ENCODE assay signal across 8 cellular contexts in genomic region chr16:3152273-3153076, GRCh38. TPM values are rescaled to one million over a fixed set of nuclear protein-coding genes. Genes with fewer than 3 reads are reported as not detected.
DNase-seq lines count a peak whose midpoint lies in the region; ATAC-seq and TF ChIP-seq lines count a peak whose summit lies in the region.

No MANE protein-coding gene starts in this region.

- H3K4me3 Mint-ChIP-seq in naive thymus-derived CD8-positive, alpha-beta T cell = peak overlapping the region; percentile 71 to 94 (median 86)
- peak overlapping the region; percentile 76 to 79 for H3K4me3 Mint-ChIP-seq in stimulated activated naive B cell treated with anti-CD40 and anti-IgM and Interleukin-4, amounts not matched to agents 10 μg/mL and 1 μg/mL and 100 μg/mL, for 72 hours

- H3K9me3 ChIP-seq in PC-9 (ENCODE audit: insufficient read depth, low read depth) = no peaks in the 10 kb centered on the region

- peaks cover 0 to 39% (median 15%) of the 10 kb centered on the region in 9 donors for H3K9me3 Mint-ChIP-seq in naive thymus-derived CD8-positive, alpha-beta T cell
- H3K9me3 Mint-ChIP-seq in stimulated activated naive B cell treated with anti-CD40 and anti-IgM and Interleukin-4, amounts not matched to agents 10 μg/mL and 1 μg/mL and 100 μg/mL, for 72 hours = peaks cover 4% of the 10 kb centered on the region in 2 donors

- intact Hi-C loops in PC-9 (cut with micrococcal nuclease; ENCODE audit: unreplicated experiment) = loop anchor here (1.0 to 10.0 kb wide), 2 partner anchors 348 to 492 kb away; no protein-coding TSS in a partner anchor

- peak; percentile 17 to 31 for ATAC-seq in naive thymus-derived CD8-positive, alpha-beta T cell
- peak in 1 of 2 donors; percentile 24 for ATAC-seq in stimulated activated naive B cell treated with anti-CD40 and anti-IgM and Interleukin-4, amounts not matched to agents 10 μg/mL and 1 μg/mL and 100 μg/mL, for 72 hours (replicated peaks)
- ATAC-seq in HG02884 (IDR thresholded peaks at IDR 0.05; ENCODE audit: unreplicated experiment) = no peak

- peaks cover 1 to 12% (median 2%) of the 10 kb centered on the region in 3 donors for H3K36me3 Mint-ChIP-seq in naive thymus-derived CD8-positive, alpha-beta T cell
- peaks cover 9 to 14% of the 10 kb centered on the region in 2 donors for H3K36me3 Mint-ChIP-seq in stimulated activated naive B cell treated with anti-CD40 and anti-IgM and Interleukin-4, amounts not matched to agents 10 μg/mL and 1 μg/mL and 100 μg/mL, for 72 hours

- H3K27me3 ChIP-seq in KMS-11 (ENCODE audit: insufficient read depth, low read depth) (0 out of 2 replicates have a peak, but pooled peaks cover 5% of the 10 kb centered on the region), PC-9 (ENCODE audit: insufficient read depth, low read depth) (no peaks in the 10 kb centered on the region)

- peak overlapping the region; percentile 25 for H3K27ac ChIP-seq in KMS-11
- H3K27ac ChIP-seq in PC-9 = peak overlapping the region; percentile 42; the same call in 1 of the 2 replicates

- peaks cover 22 to 40% (median 34%) of the 10 kb centered on the region in 4 donors for H3K4me1 Mint-ChIP-seq in naive thymus-derived CD8-positive, alpha-beta T cell
- peaks cover 26 to 37% of the 10 kb centered on the region in 2 donors for H3K4me1 Mint-ChIP-seq in stimulated activated naive B cell treated with anti-CD40 and anti-IgM and Interleukin-4, amounts not matched to agents 10 μg/mL and 1 μg/mL and 100 μg/mL, for 72 hours

- H3F3A ChIP-seq in PC-9 (ENCODE audit: insufficient read depth, low read depth) = peaks cover 64% of the 10 kb centered on the region

- DNase-seq in DMS153 treated with DMSO at 0.1 percent for 48 hours (lab: John Stamatoyannopoulos, UW; ENCODE audit: unreplicated experiment) (peak; percentile 94), PC-9 (peak; percentile 81 to 94), activated T-helper 1 cell treated with Interleukin-2 at 50 U/mL for 16 hours (ENCODE audit: low read depth) (peak; percentile 54), fibroblast of mammary gland (ENCODE audit: low read depth) (peak; percentile 91)
- DNase-seq in naive thymus-derived CD8-positive, alpha-beta T cell = peak; percentile 45 to 89 (median 73)
- DNase-seq in stimulated activated naive B cell treated with anti-CD40 and anti-IgM and Interleukin-4, amounts not matched to agents 10 μg/mL and 1 μg/mL and 100 μg/mL, for 72 hours = peak; percentile 77

- peak overlapping the region; percentile 88 to 100 (median 92) for H3K27ac Mint-ChIP-seq in naive thymus-derived CD8-positive, alpha-beta T cell
- peak overlapping the region; percentile 96 for H3K27ac Mint-ChIP-seq in stimulated activated naive B cell treated with anti-CD40 and anti-IgM and Interleukin-4, amounts not matched to agents 10 μg/mL and 1 μg/mL and 100 μg/mL, for 72 hours

- H3K4me2 ChIP-seq in KMS-11 = peak overlapping the region; percentile 94
- H3K4me2 ChIP-seq in PC-9 = peak overlapping the region; percentile 84

- no peak overlapping the region; the same call in 1 of the 2 replicates for H3K9ac ChIP-seq in KMS-11

- H3K4me1 ChIP-seq in KMS-11 (ENCODE audit: low read depth, poor library complexity, severe bottlenecking) (peaks cover 15% of the 10 kb centered on the region), PC-9 (replicated peaks; ENCODE audit: insufficient read depth) (peaks cover 6% of the 10 kb centered on the region)

- H3K27me3 Mint-ChIP-seq in naive thymus-derived CD8-positive, alpha-beta T cell = peaks cover 0 to 7% (median 0%) of the 10 kb centered on the region in 5 donors
- peaks cover 5 to 9% of the 10 kb centered on the region in 2 donors for H3K27me3 Mint-ChIP-seq in stimulated activated naive B cell treated with anti-CD40 and anti-IgM and Interleukin-4, amounts not matched to agents 10 μg/mL and 1 μg/mL and 100 μg/mL, for 72 hours

- H3K4me3 ChIP-seq in KMS-11 (IDR thresholded peaks at IDR 0.05; ENCODE audit: insufficient read depth, low read depth, low read length) = peak overlapping the region; percentile 33
- H3K4me3 ChIP-seq in PC-9 = peak overlapping the region; percentile 61
- H3K4me3 ChIP-seq in fibroblast of mammary gland (ENCODE audit: control insufficient read depth, low read depth, low read length) = peak overlapping the region; percentile 51

- H2AFZ ChIP-seq in KMS-11 (ENCODE audit: low read depth) = peak overlapping the region; percentile 51
- peak overlapping the region; percentile 75 for H2AFZ ChIP-seq in PC-9

- BruUV-seq in PC-9 (replicated peaks; lab: Mats Ljungman, UMichigan) = no TSS peak

- H3K36me3 ChIP-seq in KMS-11 (ENCODE audit: insufficient read depth) (no peaks in the 10 kb centered on the region), PC-9 (ENCODE audit: low read depth) (no peaks in the 10 kb centered on the region)

- H3K79me2 ChIP-seq in KMS-11 (ENCODE audit: insufficient read depth, low read depth) = no peaks in the 10 kb centered on the region
- no peaks in the 10 kb centered on the region for H3K79me2 ChIP-seq in PC-9 (ENCODE audit: low read depth)

- CTCF ChIA-PET in PC-9 (lab: Charles Lee) = no interaction called here

- POLR2A ChIA-PET in PC-9 (lab: Charles Lee; ENCODE audit: unreplicated experiment) = no interaction called here
- POLR2A ChIA-PET in naive thymus-derived CD8-positive, alpha-beta T cell (lab: Charles Lee) = interaction anchor here (0.5 to 10.8 kb wide), 7 partner anchors 7 to 115 kb away, joined by 3 to 171 read pairs (median 9); partner anchors contain the start of gene ZNF213

- TF ChIP-seq CTCF in KMS-11 (conservative IDR thresholded peaks at IDR 0.05; ENCODE audit: low read depth, low read length) (peak; percentile 47; the same call in 1 of the 2 replicates), PC-9 (conservative IDR thresholded peaks at IDR 0.05) (peak; percentile 55; the same call in 1 of the 2 replicates), fibroblast of mammary gland (conservative IDR thresholded peaks at IDR 0.05; ENCODE audit: control insufficient read depth, insufficient read depth, low read depth, low read length) (peak; percentile 36)

- H4K20me1 ChIP-seq in KMS-11 (ENCODE audit: insufficient read depth) (no peaks in the 10 kb centered on the region), PC-9 (ENCODE audit: insufficient read depth) (no peaks in the 10 kb centered on the region)

- H3K9me2 ChIP-seq in PC-9 (ENCODE audit: insufficient read depth) = no peaks in the 10 kb centered on the region

RNA-seq across cellular contexts. Expression of gene ZNF213, which starts 17.6 kb away (rescaled TPM):
- 15.9 and 17.7 TPM in 2 replicates for total RNA-seq in PC-9 (2021)
- total RNA-seq in naive thymus-derived CD8-positive, alpha-beta T cell = 1 to 10 TPM; 8.9 to 9.2 TPM
- polyA plus RNA-seq in naive thymus-derived CD8-positive, alpha-beta T cell = 1 to 10 TPM in 1 of 3 donors, under 1 TPM in 2; 0.27 to 2.5 (median 0.90) TPM

RNA-seq across cellular contexts. Expression of gene OR1F1, which starts 35.5 kb away (rescaled TPM):
- 1.2 and 1.4 TPM in 2 replicates for total RNA-seq in PC-9 (2021)
- total RNA-seq in naive thymus-derived CD8-positive, alpha-beta T cell = not detected
- polyA plus RNA-seq in naive thymus-derived CD8-positive, alpha-beta T cell = not detected

RNA-seq across cellular contexts. Expression of gene ZNF205, which starts 40.1 kb away (rescaled TPM):
- 17.4 and 18.0 TPM in 2 replicates for total RNA-seq in PC-9 (2021)
- not detected for total RNA-seq in naive thymus-derived CD8-positive, alpha-beta T cell
- not detected for polyA plus RNA-seq in naive thymus-derived CD8-positive, alpha-beta T cell

RNA-seq across cellular contexts. Expression of gene ZSCAN10, which starts 53.4 kb away (rescaled TPM):
- 0.23 TPM in 1 of 2 replicates, not detected in the other for total RNA-seq in PC-9 (2021)
- under 1 TPM in 1 of 2 experiments, not detected in 1; 0.26 TPM for total RNA-seq in naive thymus-derived CD8-positive, alpha-beta T cell
- polyA plus RNA-seq in naive thymus-derived CD8-positive, alpha-beta T cell = not detected

Comparison
In these comparisons a context has a peak if more than half of its experiments do, and no peak if none do; other contexts are left out.
1. RNA of gene ZNF205, which starts 40.1 kb away (total RNA-seq): 17.4 to 18.0 TPM in PC-9; not detected in naive thymus-derived CD8-positive, alpha-beta T cell; every median in the first group is over 10 times any median in the second.
2. Peak in every context shown above with its lines, with median percentiles within 50 percentile points of each other: DNase-seq, H3K4me3 ChIP-seq and CTCF ChIP-seq.